ENCODE assay signal across 2 cellular contexts in the genomic region with DNA sequence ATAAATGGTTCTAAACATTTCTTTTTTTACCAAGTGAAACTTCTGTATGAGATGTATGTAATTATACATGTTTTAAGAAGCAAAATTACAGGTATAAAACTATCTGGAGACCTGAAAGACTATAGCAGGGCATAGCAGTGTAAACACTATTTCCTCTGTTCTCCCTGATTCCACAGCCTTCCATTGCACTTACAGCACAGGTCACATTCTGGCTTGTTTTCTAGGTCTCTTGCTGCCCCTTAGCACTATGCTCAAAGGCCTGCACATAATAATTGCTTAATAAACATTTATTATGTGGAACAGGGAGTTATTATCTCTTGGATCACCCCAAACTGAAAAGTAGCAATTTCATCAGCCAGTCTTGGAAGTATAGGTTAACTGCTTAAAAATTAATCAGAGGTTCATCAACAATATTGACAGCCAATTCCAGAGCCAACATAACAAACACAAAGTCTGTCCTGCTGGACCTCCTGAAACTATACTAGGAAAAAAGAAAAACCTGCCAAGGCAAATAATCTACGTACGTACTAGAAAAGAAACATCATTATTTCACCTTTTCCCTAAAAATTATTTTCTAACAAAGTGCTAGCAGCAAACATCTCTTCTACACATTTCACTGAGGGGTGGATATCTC.
TF ChIP-seq lines count a peak whose summit lies in the region.

No MANE protein-coding gene starts in this region.

TF ChIP-seq in liver, 16 proteins besides CTCF, POLR2A, EP300 and RAD21:
- peak; percentile 42 for TF ChIP-seq NR2F2 (IDR thresholded peaks at IDR 0.05)
- peak; percentile 58 for TF ChIP-seq FOXA1 (IDR thresholded peaks at IDR 0.05)
- TF ChIP-seq, protein P1, sequence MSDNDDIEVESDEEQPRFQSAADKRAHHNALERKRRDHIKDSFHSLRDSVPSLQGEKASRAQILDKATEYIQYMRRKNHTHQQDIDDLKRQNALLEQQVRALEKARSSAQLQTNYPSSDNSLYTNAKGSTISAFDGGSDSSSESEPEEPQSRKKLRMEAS (IDR thresholded peaks at IDR 0.05) = peak; percentile 48
- peak; percentile 9 for TF ChIP-seq FOXA2 (IDR thresholded peaks at IDR 0.05)
- TF ChIP-seq YY1 (IDR thresholded peaks at IDR 0.05) = no peak
- TF ChIP-seq RXRA (IDR thresholded peaks at IDR 0.05) = peak; percentile 77 to 92
- TF ChIP-seq TAF1 (conservative IDR thresholded peaks at IDR 0.05) = no peak
- TF ChIP-seq GABPA (IDR thresholded peaks at IDR 0.05 in 1 of 2, conservative IDR thresholded peaks at IDR 0.05 in 1 of 2) = peak in 1 of 2 donors; percentile 54
- TF ChIP-seq HNF4G (IDR thresholded peaks at IDR 0.05) = peak; percentile 72
- TF ChIP-seq JUND (IDR thresholded peaks at IDR 0.05) = peak; percentile 74 to 76
- peak in 1 of 2 donors; percentile 76 for TF ChIP-seq EGR1 (IDR thresholded peaks at IDR 0.05; ENCODE audit: low read depth in 2 of 2)
- TF ChIP-seq, protein P2, sequence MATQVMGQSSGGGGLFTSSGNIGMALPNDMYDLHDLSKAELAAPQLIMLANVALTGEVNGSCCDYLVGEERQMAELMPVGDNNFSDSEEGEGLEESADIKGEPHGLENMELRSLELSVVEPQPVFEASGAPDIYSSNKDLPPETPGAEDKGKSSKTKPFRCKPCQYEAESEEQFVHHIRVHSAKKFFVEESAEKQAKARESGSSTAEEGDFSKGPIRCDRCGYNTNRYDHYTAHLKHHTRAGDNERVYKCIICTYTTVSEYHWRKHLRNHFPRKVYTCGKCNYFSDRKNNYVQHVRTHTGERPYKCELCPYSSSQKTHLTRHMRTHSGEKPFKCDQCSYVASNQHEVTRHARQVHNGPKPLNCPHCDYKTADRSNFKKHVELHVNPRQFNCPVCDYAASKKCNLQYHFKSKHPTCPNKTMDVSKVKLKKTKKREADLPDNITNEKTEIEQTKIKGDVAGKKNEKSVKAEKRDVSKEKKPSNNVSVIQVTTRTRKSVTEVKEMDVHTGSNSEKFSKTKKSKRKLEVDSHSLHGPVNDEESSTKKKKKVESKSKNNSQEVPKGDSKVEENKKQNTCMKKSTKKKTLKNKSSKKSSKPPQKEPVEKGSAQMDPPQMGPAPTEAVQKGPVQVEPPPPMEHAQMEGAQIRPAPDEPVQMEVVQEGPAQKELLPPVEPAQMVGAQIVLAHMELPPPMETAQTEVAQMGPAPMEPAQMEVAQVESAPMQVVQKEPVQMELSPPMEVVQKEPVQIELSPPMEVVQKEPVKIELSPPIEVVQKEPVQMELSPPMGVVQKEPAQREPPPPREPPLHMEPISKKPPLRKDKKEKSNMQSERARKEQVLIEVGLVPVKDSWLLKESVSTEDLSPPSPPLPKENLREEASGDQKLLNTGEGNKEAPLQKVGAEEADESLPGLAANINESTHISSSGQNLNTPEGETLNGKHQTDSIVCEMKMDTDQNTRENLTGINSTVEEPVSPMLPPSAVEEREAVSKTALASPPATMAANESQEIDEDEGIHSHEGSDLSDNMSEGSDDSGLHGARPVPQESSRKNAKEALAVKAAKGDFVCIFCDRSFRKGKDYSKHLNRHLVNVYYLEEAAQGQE (IDR thresholded peaks at IDR 0.05) = peak; percentile 73
- TF ChIP-seq, protein P3, sequence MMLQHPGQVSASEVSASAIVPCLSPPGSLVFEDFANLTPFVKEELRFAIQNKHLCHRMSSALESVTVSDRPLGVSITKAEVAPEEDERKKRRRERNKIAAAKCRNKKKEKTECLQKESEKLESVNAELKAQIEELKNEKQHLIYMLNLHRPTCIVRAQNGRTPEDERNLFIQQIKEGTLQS (IDR thresholded peaks at IDR 0.05) = peak; percentile 49
- TF ChIP-seq HNF4A (conservative IDR thresholded peaks at IDR 0.05) = peak; percentile 85 to 89
- TF ChIP-seq, protein P4, sequence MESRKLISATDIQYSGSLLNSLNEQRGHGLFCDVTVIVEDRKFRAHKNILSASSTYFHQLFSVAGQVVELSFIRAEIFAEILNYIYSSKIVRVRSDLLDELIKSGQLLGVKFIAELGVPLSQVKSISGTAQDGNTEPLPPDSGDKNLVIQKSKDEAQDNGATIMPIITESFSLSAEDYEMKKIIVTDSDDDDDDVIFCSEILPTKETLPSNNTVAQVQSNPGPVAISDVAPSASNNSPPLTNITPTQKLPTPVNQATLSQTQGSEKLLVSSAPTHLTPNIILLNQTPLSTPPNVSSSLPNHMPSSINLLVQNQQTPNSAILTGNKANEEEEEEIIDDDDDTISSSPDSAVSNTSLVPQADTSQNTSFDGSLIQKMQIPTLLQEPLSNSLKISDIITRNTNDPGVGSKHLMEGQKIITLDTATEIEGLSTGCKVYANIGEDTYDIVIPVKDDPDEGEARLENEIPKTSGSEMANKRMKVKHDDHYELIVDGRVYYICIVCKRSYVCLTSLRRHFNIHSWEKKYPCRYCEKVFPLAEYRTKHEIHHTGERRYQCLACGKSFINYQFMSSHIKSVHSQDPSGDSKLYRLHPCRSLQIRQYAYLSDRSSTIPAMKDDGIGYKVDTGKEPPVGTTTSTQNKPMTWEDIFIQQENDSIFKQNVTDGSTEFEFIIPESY (IDR thresholded peaks at IDR 0.05) = peak; percentile 72
- peak; percentile 90 for TF ChIP-seq SP1 (IDR thresholded peaks at IDR 0.05)

TF ChIP-seq in HepG2, 621 proteins besides CTCF, POLR2A, EP300 and RAD21:
- TF ChIP-seq ZNF468 (CRISPR knock-in tag; IDR thresholded peaks at IDR 0.05) = no peak
- TF ChIP-seq MXI1 (IDR thresholded peaks at IDR 0.05; ENCODE audit: borderline replicate concordance, low read depth, low read length) = no peak
- no peak for TF ChIP-seq ATF7 (IDR thresholded peaks at IDR 0.05)
- TF ChIP-seq ATF7 (CRISPR knock-in tag; IDR thresholded peaks at IDR 0.05) = no peak
- TF ChIP-seq, protein P5, sequence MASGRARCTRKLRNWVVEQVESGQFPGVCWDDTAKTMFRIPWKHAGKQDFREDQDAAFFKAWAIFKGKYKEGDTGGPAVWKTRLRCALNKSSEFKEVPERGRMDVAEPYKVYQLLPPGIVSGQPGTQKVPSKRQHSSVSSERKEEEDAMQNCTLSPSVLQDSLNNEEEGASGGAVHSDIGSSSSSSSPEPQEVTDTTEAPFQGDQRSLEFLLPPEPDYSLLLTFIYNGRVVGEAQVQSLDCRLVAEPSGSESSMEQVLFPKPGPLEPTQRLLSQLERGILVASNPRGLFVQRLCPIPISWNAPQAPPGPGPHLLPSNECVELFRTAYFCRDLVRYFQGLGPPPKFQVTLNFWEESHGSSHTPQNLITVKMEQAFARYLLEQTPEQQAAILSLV (CRISPR knock-in tag; IDR thresholded peaks at IDR 0.05; ENCODE audit: borderline replicate concordance) = no peak
- no peak for TF ChIP-seq ZNF160 (CRISPR knock-in tag; IDR thresholded peaks at IDR 0.05)
